Comparison of ENCODE assay signal across 8 cellular contexts in genomic region chr16:90020260-90020837, GRCh38. TPM values are rescaled to one million over a fixed set of nuclear protein-coding genes. Genes with fewer than 3 reads are reported as not detected.
A peak's percentile ranks its signal among the peaks of the same experiment; 100 is the strongest.
DNase-seq lines count a peak whose midpoint lies in the region; ATAC-seq and TF ChIP-seq lines count a peak whose summit lies in the region.

No MANE protein-coding gene starts in this region.

- no peak for TF ChIP-seq POLR2A in lower leg skin (IDR thresholded peaks at IDR 0.05)

- intact Hi-C loops in lower leg skin (cut with DNase I; ENCODE audit: low total_unique reads) = no loop called here

- DNase-seq in DMS153 (lab: John Stamatoyannopoulos, UW) (peak; percentile 9), NCI-H2227 (lab: John Stamatoyannopoulos, UW; ENCODE audit: unreplicated experiment) (peak; percentile 39), coronary artery (ENCODE audit: low spot score) (no peak), neural crest cell (ENCODE audit: low read depth, low spot score) (no peak), NCI-H1105 treated with DMSO at 0.1 percent for 48 hours (lab: John Stamatoyannopoulos, UW) (no peak), lower leg skin (ENCODE audit: low spot score in 2 of 2) (no peak)
- DNase-seq in activated CD4-positive, alpha-beta T cell treated with anti-CD3 and anti-CD28 coated beads for 1 hour = no peak

- peak overlapping the region; percentile 76 for H3K4me3 Mint-ChIP-seq in neural crest cell

- H3K4me1 Mint-ChIP-seq in neural crest cell = peaks cover 22% of the 10 kb centered on the region

- TF ChIP-seq CTCF in coronary artery (IDR thresholded peaks at IDR 0.05) (no peak), neural crest cell (conservative IDR thresholded peaks at IDR 0.05) (no peak), lower leg skin (IDR thresholded peaks at IDR 0.05) (no peak)

- WGBS in lower leg skin, 2 donors = 79% methylated on average over 9 of the region's 9 CpGs

- H3K27ac Mint-ChIP-seq in neural crest cell (ENCODE audit: unreplicated experiment) = no peak overlapping the region

- no peaks in the 10 kb centered on the region for H3K9me3 Mint-ChIP-seq in neural crest cell

- H3K4me3 ChIP-seq in coronary artery (peak overlapping the region; percentile 85), lower leg skin (ENCODE audit: low read depth, poor library complexity, severe bottlenecking) (no peak overlapping the region)

- no peak overlapping the region for H3K27ac ChIP-seq in coronary artery

- ATAC-seq in HG02970 (IDR thresholded peaks at IDR 0.05; ENCODE audit: low FRiP score, unreplicated experiment) = no peak

- peaks cover 48% of the 10 kb centered on the region for H3K27me3 Mint-ChIP-seq in neural crest cell (ENCODE audit: low read depth)

- no peaks in the 10 kb centered on the region for H3K36me3 Mint-ChIP-seq in neural crest cell (ENCODE audit: low read depth)

RNA-seq across cellular contexts. Expression of gene DBNDD1, which starts 1.1 kb away (rescaled TPM):
- total RNA-seq in neural crest cell (4.9 and 5.6 TPM in 2 replicates), lower leg skin (1 to 10 TPM; 2.3 to 8.8 (median 7.3) TPM)

RNA-seq across cellular contexts. Expression of gene PRDM7, which starts 56.8 kb away (rescaled TPM):
- total RNA-seq in neural crest cell = not detected in 2 replicates
- total RNA-seq in lower leg skin = not detected

Comparison
In these comparisons a context has a peak if more than half of its experiments do, and no peak if none do; other contexts are left out.
1. DNase-seq: peak in DMS153 (single experiment) and NCI-H2227 (single experiment); none in coronary artery (single experiment), neural crest cell (single experiment), NCI-H1105 treated with DMSO at 0.1 percent for 48 hours (single experiment), activated CD4-positive, alpha-beta T cell treated with anti-CD3 and anti-CD28 coated beads for 1 hour (single experiment) and lower leg skin (0 of 2).